Comparison of ENCODE assay signal across 11 cellular contexts in genomic region chr22:24727218-24727851, GRCh38. TPM values are rescaled to one million over a fixed set of nuclear protein-coding genes. Genes with fewer than 3 reads are reported as not detected.
DNase-seq lines count a peak whose midpoint lies in the region; ATAC-seq, FAIRE-seq and TF ChIP-seq lines count a peak whose summit lies in the region.
"Had no signal": no experiment of that assay in that cellular context is flagged by ENCODE, and none has a peak within 500 bp of the region (broad histone marks: within the 10 kb centered on the region; RNA-seq: fewer than 3 reads in every experiment).

No MANE protein-coding gene starts in this region.

- peaks cover 3% of the 10 kb centered on the region for H4K20me1 ChIP-seq in keratinocyte (ENCODE audit: control insufficient read depth, extremely low read depth, insufficient read depth, low read length)

- WGBS in gastroesophageal sphincter (ENCODE audit: low coverage in 1 of 2), 2 donors = 61 to 83% methylated on average over 1 to 4 of the region's 4 CpGs

- H3K36me3 ChIP-seq in BE2C (no peaks in the 10 kb centered on the region), keratinocyte (ENCODE audit: control insufficient read depth in 2 of 2, extremely low read depth in 1 of 2, insufficient read depth in 2 of 2, low read length in 2 of 2) (no peaks in the 10 kb centered on the region), gastroesophageal sphincter (no peaks in the 10 kb centered on the region)
- no peaks in the 10 kb centered on the region for H3K36me3 ChIP-seq in effector memory CD4-positive, alpha-beta T cell (ENCODE audit: control insufficient read depth, insufficient read depth, low read length)

- no peaks in the 10 kb centered on the region for H3K9me3 ChIP-seq in BE2C
- no peaks in the 10 kb centered on the region for H3K9me3 ChIP-seq in keratinocyte (ENCODE audit: control insufficient read depth, low read depth, low read length)
- no peaks in the 10 kb centered on the region for H3K9me3 ChIP-seq in effector memory CD4-positive, alpha-beta T cell (ENCODE audit: control insufficient read depth, low read length)
- H3K9me3 ChIP-seq in gastroesophageal sphincter = no peaks in the 10 kb centered on the region

- peak; percentile 86 for DNase-seq in BE2C
- DNase-seq in LNCaP clone FGC (ENCODE audit: low read depth) = peak; percentile 41
- DNase-seq in keratinocyte (ENCODE audit: low read depth, low spot score) = no peak
- DNase-seq in effector memory CD4-positive, alpha-beta T cell = no peak
- no peak for DNase-seq in stimulated activated naive B cell treated with anti-CD40 and anti-IgM and Interleukin-4, amounts not matched to agents 10 μg/mL and 1 μg/mL and 100 μg/mL, for 72 hours

- no peak overlapping the region for H3K9ac ChIP-seq in keratinocyte (ENCODE audit: control insufficient read depth, extremely low read depth, insufficient read depth, low read length)

- H3K4me1 Mint-ChIP-seq in stimulated activated naive B cell treated with anti-CD40 and anti-IgM and Interleukin-4, amounts not matched to agents 10 μg/mL and 1 μg/mL and 100 μg/mL, for 72 hours = no peaks in the 10 kb centered on the region

- H2AFZ ChIP-seq in keratinocyte (ENCODE audit: control insufficient read depth, low read length) = no peak overlapping the region

- H3K4me2 ChIP-seq in keratinocyte (ENCODE audit: control insufficient read depth, extremely low read depth, insufficient read depth, low read depth, low read length) = no peak overlapping the region

- TF ChIP-seq POLR2A in gastroesophageal sphincter (IDR thresholded peaks at IDR 0.05) = no peak

- no peaks in the 10 kb centered on the region for H3K9me3 Mint-ChIP-seq in stimulated activated naive B cell treated with anti-CD40 and anti-IgM and Interleukin-4, amounts not matched to agents 10 μg/mL and 1 μg/mL and 100 μg/mL, for 72 hours
- H3K9me3 Mint-ChIP-seq: dendritic cell treated with granulocyte-macrophage colony-stimulating factor and Interleukin-4, amounts not matched to agents 40 ng/mL and 50 ng/mL, for 4 days had no signal

- H3K27me3 Mint-ChIP-seq in stimulated activated naive B cell treated with anti-CD40 and anti-IgM and Interleukin-4, amounts not matched to agents 10 μg/mL and 1 μg/mL and 100 μg/mL, for 72 hours = peaks cover 15 to 29% of the 10 kb centered on the region in 2 donors
- H3K27me3 Mint-ChIP-seq: dendritic cell treated with granulocyte-macrophage colony-stimulating factor and Interleukin-4, amounts not matched to agents 40 ng/mL and 50 ng/mL, for 4 days had no signal

- dilution Hi-C loops in keratinocyte (cut with MboI; ENCODE audit: extremely low pct_ligation_motif_present, low sequenced_read_pairs) = no loop called here

- FAIRE-seq in keratinocyte (lab: Jason Lieb, UNC) = peak; percentile 63
- FAIRE-seq: G401.6, TTC549 had no signal

- no peak overlapping the region for H3K27ac Mint-ChIP-seq in stimulated activated naive B cell treated with anti-CD40 and anti-IgM and Interleukin-4, amounts not matched to agents 10 μg/mL and 1 μg/mL and 100 μg/mL, for 72 hours
- H3K27ac Mint-ChIP-seq: dendritic cell treated with granulocyte-macrophage colony-stimulating factor and Interleukin-4, amounts not matched to agents 40 ng/mL and 50 ng/mL, for 4 days had no signal

- no peaks in the 10 kb centered on the region for H3K36me3 Mint-ChIP-seq in stimulated activated naive B cell treated with anti-CD40 and anti-IgM and Interleukin-4, amounts not matched to agents 10 μg/mL and 1 μg/mL and 100 μg/mL, for 72 hours

- H3K9me1 ChIP-seq in keratinocyte (ENCODE audit: control insufficient read depth, extremely low read depth, insufficient read depth, low read length) = no peaks in the 10 kb centered on the region

- no peak for TF ChIP-seq EP300 in gastroesophageal sphincter (IDR thresholded peaks at IDR 0.05)

- H3K27me3 ChIP-seq in BE2C (no peaks in the 10 kb centered on the region), keratinocyte (ENCODE audit: control insufficient read depth, extremely low read depth, insufficient read depth, low read length) (peaks cover 15% of the 10 kb centered on the region), gastroesophageal sphincter (peaks cover 29% of the 10 kb centered on the region)
- no peaks in the 10 kb centered on the region for H3K27me3 ChIP-seq in effector memory CD4-positive, alpha-beta T cell (replicated peaks; ENCODE audit: control insufficient read depth, insufficient read depth, low read length, poor library complexity, severe bottlenecking)

- H3K27ac ChIP-seq in keratinocyte (ENCODE audit: control insufficient read depth, insufficient read depth, low read length) (no peak overlapping the region), gastroesophageal sphincter (no peak overlapping the region)
- no peak overlapping the region for H3K27ac ChIP-seq in effector memory CD4-positive, alpha-beta T cell (ENCODE audit: insufficient read depth, low read length, poor library complexity, severe bottlenecking)

- no peak for TF ChIP-seq CTCF in BE2C (IDR thresholded peaks at IDR 0.05; ENCODE audit: low read depth, low read length)
- no peak for TF ChIP-seq CTCF in LNCaP clone FGC (IDR thresholded peaks at IDR 0.05; ENCODE audit: control insufficient read depth, extremely low read depth, insufficient read depth)
- no peak for TF ChIP-seq CTCF in keratinocyte (optimal IDR thresholded peaks at IDR 0.05 in 1 of 3, IDR thresholded peaks at IDR 0.05 in 1 of 3, conservative IDR thresholded peaks at IDR 0.05 in 1 of 3; ENCODE audit: extremely low read depth in 1 of 3, insufficient read depth in 2 of 3, low read length in 3 of 3)
- TF ChIP-seq CTCF in gastroesophageal sphincter (IDR thresholded peaks at IDR 0.05) = no peak

- no peak overlapping the region for H3K4me3 Mint-ChIP-seq in stimulated activated naive B cell treated with anti-CD40 and anti-IgM and Interleukin-4, amounts not matched to agents 10 μg/mL and 1 μg/mL and 100 μg/mL, for 72 hours
- H3K4me3 Mint-ChIP-seq: dendritic cell treated with granulocyte-macrophage colony-stimulating factor and Interleukin-4, amounts not matched to agents 40 ng/mL and 50 ng/mL, for 4 days had no signal

- no peak overlapping the region for H3K4me3 ChIP-seq in BE2C (ENCODE audit: low read depth, low read length)
- no peak overlapping the region for H3K4me3 ChIP-seq in LNCaP clone FGC (ENCODE audit: low read depth, low read length)
- H3K4me3 ChIP-seq in keratinocyte (ENCODE audit: control insufficient read depth in 2 of 3, extremely low read depth in 1 of 3, insufficient read depth in 2 of 3, low read depth in 1 of 3, low read length in 3 of 3) = no peak overlapping the region
- H3K4me3 ChIP-seq in effector memory CD4-positive, alpha-beta T cell (ENCODE audit: insufficient read depth, low read depth, low read length, poor library complexity, severe bottlenecking) = no peak overlapping the region
- no peak overlapping the region for H3K4me3 ChIP-seq in gastroesophageal sphincter

- no peaks in the 10 kb centered on the region for H3K79me2 ChIP-seq in keratinocyte (ENCODE audit: control insufficient read depth, insufficient read depth, low read length)

- peak; percentile 76 for ATAC-seq in SK-N-SH treated with all-trans-retinoic acid at 6 μM for 48 hours
- no peak for ATAC-seq in HG03175 (IDR thresholded peaks at IDR 0.05; ENCODE audit: unreplicated experiment)
- ATAC-seq in stimulated activated naive B cell treated with anti-CD40 and anti-IgM and Interleukin-4, amounts not matched to agents 10 μg/mL and 1 μg/mL and 100 μg/mL, for 72 hours (replicated peaks) = no peak
- no peak for ATAC-seq in gastroesophageal sphincter

- H3K4me1 ChIP-seq in BE2C (peaks cover 24% of the 10 kb centered on the region), keratinocyte (ENCODE audit: control insufficient read depth, extremely low read depth, insufficient read depth, low read length) (no peaks in the 10 kb centered on the region), gastroesophageal sphincter (peaks cover 0 to 5% (median 0%) of the 10 kb centered on the region in 3 donors)
- no peaks in the 10 kb centered on the region for H3K4me1 ChIP-seq in effector memory CD4-positive, alpha-beta T cell (ENCODE audit: control insufficient read depth, insufficient read depth, low read length, poor library complexity, severe bottlenecking)

TF ChIP-seq in SK-N-SH treated with all-trans-retinoic acid at 6 μM for 48 hours, 23 proteins besides CTCF, POLR2A, EP300 and RAD21 (continues in another document):
- TF ChIP-seq PPARA (CRISPR knock-in tag; IDR thresholded peaks at IDR 0.05; ENCODE audit: borderline replicate concordance) = no peak
- TF ChIP-seq ARNTL (CRISPR knock-in tag; IDR thresholded peaks at IDR 0.05; ENCODE audit: borderline replicate concordance, low read depth) = no peak
- peak; percentile 67; the same call in 1 of the 2 replicates for TF ChIP-seq TCF4 (CRISPR knock-in tag; IDR thresholded peaks at IDR 0.05; ENCODE audit: borderline replicate concordance)
- no peak for TF ChIP-seq BACH2 (CRISPR knock-in tag; IDR thresholded peaks at IDR 0.05; ENCODE audit: borderline replicate concordance)
- TF ChIP-seq ZFP3 (CRISPR knock-in tag; IDR thresholded peaks at IDR 0.05) = no peak

RNA-seq across cellular contexts. Expression of gene PIWIL3, which starts 47.2 kb away (rescaled TPM):
- 0.14 TPM for polyA plus RNA-seq in BE2C (2012; ENCODE audit: insufficient read depth, insufficient read length, low read depth)
- polyA plus RNA-seq in keratinocyte = not detected in 3 replicates
- polyA plus RNA-seq in keratinocyte (2011; ENCODE audit: low read depth) = not detected
- not detected in 2 replicates for polyA plus RNA-seq in keratinocyte (2011; cell fraction: cytosol; rRNA removed)
- not detected in 2 replicates for polyA plus RNA-seq in keratinocyte (2011; cell fraction: nucleus; rRNA removed)
- not detected in 2 replicates for polyA plus RNA-seq in keratinocyte (2012; ENCODE audit: low replicate concordance)
- not detected in 3 replicates for polyA minus RNA-seq in keratinocyte
- not detected for polyA minus RNA-seq in keratinocyte (2011; cell fraction: cytosol; rRNA and poly(A)+ RNA removed)
- polyA minus RNA-seq in keratinocyte (2011; cell fraction: nucleus; rRNA and poly(A)+ RNA removed) = not detected in 2 replicates
- not detected for total RNA-seq in gastroesophageal sphincter

Comparison
In these comparisons a context has a peak if more than half of its experiments do, and no peak if none do; other contexts are left out.
1. DNase-seq: peak in BE2C (single experiment) and LNCaP clone FGC (single experiment); none in keratinocyte (single experiment), effector memory CD4-positive, alpha-beta T cell (0 of 3) and stimulated activated naive B cell treated with anti-CD40 and anti-IgM and Interleukin-4, amounts not matched to agents 10 μg/mL and 1 μg/mL and 100 μg/mL, for 72 hours (single experiment).